In the genomic region with DNA sequence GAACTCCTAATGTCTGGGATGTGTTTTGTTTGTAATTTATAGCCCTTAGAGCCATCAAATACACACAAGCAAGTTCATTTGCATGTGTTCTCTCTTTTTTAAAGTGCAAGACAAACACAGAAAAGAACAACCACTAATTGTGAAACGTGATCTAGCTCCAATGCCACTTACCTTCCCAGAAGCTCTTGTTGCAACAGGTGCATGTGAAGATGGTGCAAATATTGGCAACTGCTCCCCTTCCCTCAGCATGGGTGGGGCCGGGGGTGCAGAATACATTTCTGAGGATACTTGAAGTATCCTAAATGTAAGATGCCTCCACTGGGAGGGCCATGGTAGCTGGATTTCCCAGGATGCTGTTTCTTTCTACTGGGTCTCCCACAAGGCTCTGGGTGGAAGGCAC, we compare ENCODE assay signal across 4 cellular contexts. TPM values are rescaled to one million over a fixed set of nuclear protein-coding genes. Genes with fewer than 3 reads are reported as not detected.
"Had no signal": no experiment of that assay in that cellular context is flagged by ENCODE, and none has a peak within 500 bp of the region (broad histone marks: within the 10 kb centered on the region; RNA-seq: fewer than 3 reads in every experiment).

No MANE protein-coding gene starts in this region.

RNA-seq across cellular contexts. Expression of a gene that starts 28.4 kb away (rescaled TPM):
- total RNA-seq: bronchial epithelial cell; kidney epithelial cell; mesothelial cell of epicardium; naive thymus-derived CD4-positive, alpha-beta T cell had no signal
